16 cellular contexts compared by ENCODE assay signal in genomic region chr5:124736814-124737186, GRCh38. TPM values are rescaled to one million over a fixed set of nuclear protein-coding genes. Genes with fewer than 3 reads are reported as not detected.
DNase-seq lines count a peak whose midpoint lies in the region; ATAC-seq, FAIRE-seq and TF ChIP-seq lines count a peak whose summit lies in the region.
"Had no signal": no experiment of that assay in that cellular context is flagged by ENCODE, and none has a peak within 500 bp of the region (broad histone marks: within the 10 kb centered on the region; RNA-seq: fewer than 3 reads in every experiment).

No MANE protein-coding gene starts in this region.

- no peaks in the 10 kb centered on the region for H3K9me3 ChIP-seq in esophagus muscularis mucosa
- H3K9me3 ChIP-seq in psoas muscle, result no peaks in the 10 kb centered on the region

- no peak for TF ChIP-seq EP300 in esophagus muscularis mucosa (IDR thresholded peaks at IDR 0.05)

- FAIRE-seq in HTR-8/SVneo (lab: Jason Lieb, UNC), result no peak

- TF ChIP-seq POLR2A in esophagus muscularis mucosa (IDR thresholded peaks at IDR 0.05; ENCODE audit: low read depth), result no peak

- ATAC-seq in psoas muscle (no peak), GM19023 (IDR thresholded peaks at IDR 0.05; ENCODE audit: unreplicated experiment) (no peak), HG02981 (IDR thresholded peaks at IDR 0.05; ENCODE audit: unreplicated experiment) (no peak)
- ATAC-seq: activated T-helper 17 cell treated with anti-CD3 and anti-CD28 coated beads, Interleukin-2, amount 50 U/mL, for 72 hours; foreskin keratinocyte; stimulated activated effector memory CD8-positive, alpha-beta T cell treated with anti-CD3 and anti-CD28 coated beads, Interleukin-12 subunit alpha, Interleukin-12 subunit beta, amount 100 ng/mL, for 72 hours had no signal

- no peak for DNase-seq in GM12865 (ENCODE audit: low read depth)
- DNase-seq in NCI-H526 treated with DMSO at 0.1 percent for 48 hours (lab: John Stamatoyannopoulos, UW), result peak; percentile 58
- no peak for DNase-seq in esophagus muscularis mucosa (ENCODE audit: extremely low spot score)
- no peak for DNase-seq in psoas muscle
- DNase-seq in GM19240 (ENCODE audit: insufficient read length, low spot score), result no peak
- no peak for DNase-seq in HTR-8/SVneo (ENCODE audit: insufficient read length, low spot score)
- DNase-seq: activated CD4-positive, alpha-beta T cell treated with anti-CD3 and anti-CD28 coated beads, Interleukin-2, amount 50 U/mL, for 1 hour; aorta; foreskin keratinocyte; NCI-H748 treated with DMSO at 0.1 percent for 48 hours; right cardiac atrium; stimulated activated CD4-positive, alpha-beta T cell treated with anti-CD3 and anti-CD28 coated beads, Interleukin-4, amount 100 ng/mL, for 24 hours had no signal

- H3K27ac ChIP-seq in esophagus muscularis mucosa (replicated peaks in 1 of 4) (peak overlapping the region; percentile 63 to 94 (median 78)), psoas muscle (peak overlapping the region; percentile 56)
- H3K27ac ChIP-seq: foreskin keratinocyte had no signal

- intact Hi-C loops in esophagus muscularis mucosa (cut with DNase I), result no loop called here
- intact Hi-C loops in psoas muscle (cut with DNase I), result no loop called here

- H3K27me3 ChIP-seq in esophagus muscularis mucosa (no peaks in the 10 kb centered on the region), psoas muscle (ENCODE audit: insufficient read depth in 3 of 3, low read length in 2 of 3) (no peaks in the 10 kb centered on the region)

- 44% methylated on average over 3 of the region's 3 CpGs for WGBS in esophagus muscularis mucosa
- WGBS in psoas muscle, 3 donors, result 36 to 59% (median 39%) methylated on average over 3 of the region's 3 CpGs

- H3K36me3 ChIP-seq in esophagus muscularis mucosa (no peaks in the 10 kb centered on the region), psoas muscle (ENCODE audit: insufficient read depth in 1 of 2, low read depth in 1 of 2) (no peaks in the 10 kb centered on the region)

- H3K4me3 ChIP-seq in GM12865 (ENCODE audit: low read depth, low read length), result peak overlapping the region; percentile 7; the same call in 1 of the 2 replicates
- H3K4me3 ChIP-seq in esophagus muscularis mucosa, result no peak overlapping the region
- H3K4me3 ChIP-seq in psoas muscle, result no peak overlapping the region

- TF ChIP-seq CTCF in GM12865 (IDR thresholded peaks at IDR 0.05; ENCODE audit: insufficient read depth, low read depth, low read length, missing control alignments) (no peak), esophagus muscularis mucosa (IDR thresholded peaks at IDR 0.05) (no peak), psoas muscle (IDR thresholded peaks at IDR 0.05) (no peak)

- H3K4me1 ChIP-seq in esophagus muscularis mucosa, result peaks cover 35 to 100% (median 97%) of the 10 kb centered on the region in 4 donors
- H3K4me1 ChIP-seq in psoas muscle, result peaks cover 71% of the 10 kb centered on the region

RNA-seq across cellular contexts. Expression of gene ZNF608, which starts 9.6 kb away (rescaled TPM):
- 10 to 100 TPM; 26.6 to 33.4 (median 29.5) TPM for total RNA-seq in esophagus muscularis mucosa
- 10 to 100 TPM in 2 of 4 donors, 1 to 10 TPM in 2; 7.3 to 11.7 (median 10.3) TPM for total RNA-seq in psoas muscle
- 1 to 10 TPM; 1.6 to 9.8 (median 3.3) TPM for polyA plus RNA-seq in psoas muscle
- total RNA-seq: activated T-helper 17 cell treated with anti-CD3 and anti-CD28 coated beads, Interleukin-2, amount 50 U/mL, for 72 hours had no signal
